In genomic region chr10:94103902-94104301, GRCh38 we compare ENCODE assay signal across 19 cellular contexts.
DNase-seq lines count a peak whose midpoint lies in the region; ATAC-seq, FAIRE-seq and TF ChIP-seq lines count a peak whose summit lies in the region.
"Had no signal": no experiment of that assay in that cellular context is flagged by ENCODE, and none has a peak within 500 bp of the region (broad histone marks: within the 10 kb centered on the region; RNA-seq: fewer than 3 reads in every experiment).

No MANE protein-coding gene starts in this region.

- no peaks in the 10 kb centered on the region for H3K36me3 Mint-ChIP-seq in mesothelial cell of epicardium
- H3K36me3 Mint-ChIP-seq in nephron progenitor cell (ENCODE audit: low read depth), result no peaks in the 10 kb centered on the region
- H3K36me3 Mint-ChIP-seq in natural killer cell treated with Interleukin-12 subunit alpha and Interleukin-12 subunit beta and Interleukin-15 and Interleukin-18, amount 100 ng/mL, for 72 hours, result no peaks in the 10 kb centered on the region
- H3K36me3 Mint-ChIP-seq: activated naive CD8-positive, alpha-beta T cell treated with anti-CD3 and anti-CD28 coated beads for 36 hours; naive B cell had no signal

- no peaks in the 10 kb centered on the region for H3K27me3 ChIP-seq in AG04450 (ENCODE audit: control insufficient read depth, insufficient read depth, low read length)
- H3K27me3 ChIP-seq: tibial artery had no signal

- no peak overlapping the region for H3K4me3 Mint-ChIP-seq in mesothelial cell of epicardium
- no peak overlapping the region for H3K4me3 Mint-ChIP-seq in nephron progenitor cell
- no peak overlapping the region for H3K4me3 Mint-ChIP-seq in natural killer cell treated with Interleukin-12 subunit alpha and Interleukin-12 subunit beta and Interleukin-15 and Interleukin-18, amount 100 ng/mL, for 72 hours
- H3K4me3 Mint-ChIP-seq: activated naive CD8-positive, alpha-beta T cell treated with anti-CD3 and anti-CD28 coated beads for 36 hours; activated T-cell treated with anti-CD3 and anti-CD28 coated beads, Interleukin-2, amount 50 U/mL, for 24 hours; GM23338; naive B cell had no signal

- H3K9me3 ChIP-seq in AG04450 (ENCODE audit: control insufficient read depth, insufficient read depth, low read length), result no peaks in the 10 kb centered on the region
- H3K9me3 ChIP-seq: tibial artery had no signal

- CTCF ChIA-PET in AG04450 (lab: Charles Lee), result interaction anchor here (1.7 kb wide), 1 partner anchor 216 kb away, joined by 7 read pairs; no protein-coding TSS in a partner anchor

- no peak for ATAC-seq in natural killer cell treated with Interleukin-12 subunit alpha and Interleukin-12 subunit beta and Interleukin-15 and Interleukin-18, amount 100 ng/mL, for 72 hours
- ATAC-seq: GM23338, left lobe of liver had no signal

- H3K4me1 Mint-ChIP-seq in mesothelial cell of epicardium (peaks cover 12% of the 10 kb centered on the region), nephron progenitor cell (peaks cover 8% of the 10 kb centered on the region)
- no peaks in the 10 kb centered on the region for H3K4me1 Mint-ChIP-seq in natural killer cell treated with Interleukin-12 subunit alpha and Interleukin-12 subunit beta and Interleukin-15 and Interleukin-18, amount 100 ng/mL, for 72 hours (ENCODE audit: low read depth in 2 of 2)
- H3K4me1 Mint-ChIP-seq: activated naive CD8-positive, alpha-beta T cell treated with anti-CD3 and anti-CD28 coated beads for 36 hours had no signal

- H3K27me3 Mint-ChIP-seq in mesothelial cell of epicardium (ENCODE audit: low read depth) (peaks cover 20% of the 10 kb centered on the region), nephron progenitor cell (ENCODE audit: low read depth, poor library complexity) (peaks cover 4% of the 10 kb centered on the region)
- H3K27me3 Mint-ChIP-seq in natural killer cell treated with Interleukin-12 subunit alpha and Interleukin-12 subunit beta and Interleukin-15 and Interleukin-18, amount 100 ng/mL, for 72 hours, result peaks cover 18 to 23% of the 10 kb centered on the region in 2 donors

- no peaks in the 10 kb centered on the region for H3K9me3 Mint-ChIP-seq in mesothelial cell of epicardium
- no peaks in the 10 kb centered on the region for H3K9me3 Mint-ChIP-seq in nephron progenitor cell
- no peaks in the 10 kb centered on the region for H3K9me3 Mint-ChIP-seq in natural killer cell treated with Interleukin-12 subunit alpha and Interleukin-12 subunit beta and Interleukin-15 and Interleukin-18, amount 100 ng/mL, for 72 hours
- H3K9me3 Mint-ChIP-seq: activated naive CD8-positive, alpha-beta T cell treated with anti-CD3 and anti-CD28 coated beads for 36 hours; activated T-cell treated with anti-CD3 and anti-CD28 coated beads, Interleukin-2, amount 50 U/mL, for 24 hours; GM23338 had no signal

- H3K27ac Mint-ChIP-seq in mesothelial cell of epicardium (peak overlapping the region; percentile 31), nephron progenitor cell (no peak overlapping the region)
- H3K27ac Mint-ChIP-seq in natural killer cell treated with Interleukin-12 subunit alpha and Interleukin-12 subunit beta and Interleukin-15 and Interleukin-18, amount 100 ng/mL, for 72 hours, result no peak overlapping the region
- H3K27ac Mint-ChIP-seq: activated naive CD8-positive, alpha-beta T cell treated with anti-CD3 and anti-CD28 coated beads for 36 hours; activated T-cell treated with anti-CD3 and anti-CD28 coated beads, Interleukin-2, amount 50 U/mL, for 24 hours; GM23338; naive B cell had no signal

- H3K27ac ChIP-seq in AG04450 (ENCODE audit: low read depth, low read length) (peak overlapping the region; percentile 82), caudate nucleus (ENCODE audit: low read depth, low read length) (no peak overlapping the region)

- DNase-seq in AG04450 (ENCODE audit: low read depth, low spot score) (peak; percentile 75), HTR-8/SVneo (ENCODE audit: insufficient read length, low spot score) (peak; percentile 27), cardiac fibroblast (ENCODE audit: low read depth in 2 of 2) (peak; percentile 67 to 69), mesothelial cell of epicardium (ENCODE audit: low spot score in 2 of 2, unreplicated experiment in 2 of 2) (no peak), HuH-7.5 (ENCODE audit: low spot score) (no peak), nephron progenitor cell (no peak), caudate nucleus (lab: John Stamatoyannopoulos, UW) (no peak)
- DNase-seq in natural killer cell treated with Interleukin-12 subunit alpha and Interleukin-12 subunit beta and Interleukin-15 and Interleukin-18, amount 100 ng/mL, for 72 hours (ENCODE audit: low spot score), result no peak
- DNase-seq: activated naive CD8-positive, alpha-beta T cell treated with anti-CD3 and anti-CD28 coated beads for 36 hours; activated T-cell treated with anti-CD3 and anti-CD28 coated beads, Interleukin-2, amount 50 U/mL, for 24 hours; AML-193; DMS153; naive B cell; retina; SIG-M5; stimulated activated CD4-positive, alpha-beta T cell treated with anti-CD3 and anti-CD28 coated beads, Interleukin-2, amount 100 ng/mL, for 24 hours; tibial artery had no signal

- no peak for FAIRE-seq in HTR-8/SVneo (lab: Jason Lieb, UNC)

- POLR2A ChIA-PET in AG04450 (lab: Yijun Ruan, JAX), result interaction anchor here (1.0 to 1.4 kb wide), 3 partner anchors 19 to 79 kb away, joined by 3 to 5 read pairs (median 5); no protein-coding TSS in a partner anchor

- H3K4me3 ChIP-seq in AG04450 (ENCODE audit: low read depth, low read length), result no peak overlapping the region; the same call in 1 of the 2 replicates
- no peak overlapping the region for H3K4me3 ChIP-seq in cardiac fibroblast (replicated peaks in 1 of 2; ENCODE audit: low read depth in 2 of 2, low read length in 2 of 2)
- H3K4me3 ChIP-seq: GM23338, tibial artery had no signal

- no peak for TF ChIP-seq CTCF in AG04450 (IDR thresholded peaks at IDR 0.05; ENCODE audit: low read depth, low read length)
- no peak for TF ChIP-seq CTCF in cardiac fibroblast (IDR thresholded peaks at IDR 0.05; ENCODE audit: low read depth, low read length)
- TF ChIP-seq CTCF in mesothelial cell of epicardium (IDR thresholded peaks at IDR 0.05; ENCODE audit: unreplicated experiment), result no peak
- no peak for TF ChIP-seq CTCF in nephron progenitor cell (IDR thresholded peaks at IDR 0.05)

Comparison
In these comparisons a context has a peak if more than half of its experiments do, and no peak if none do; other contexts are left out.
1. DNase-seq: peak in AG04450 (single experiment), HTR-8/SVneo (single experiment) and cardiac fibroblast (2 of 2); none in mesothelial cell of epicardium (0 of 2), HuH-7.5 (single experiment), nephron progenitor cell (single experiment), caudate nucleus (0 of 61) and natural killer cell treated with Interleukin-12 subunit alpha and Interleukin-12 subunit beta and Interleukin-15 and Interleukin-18, amount 100 ng/mL, for 72 hours (single experiment).